Comparison of ENCODE assay signal across 8 cellular contexts in the genomic region with DNA sequence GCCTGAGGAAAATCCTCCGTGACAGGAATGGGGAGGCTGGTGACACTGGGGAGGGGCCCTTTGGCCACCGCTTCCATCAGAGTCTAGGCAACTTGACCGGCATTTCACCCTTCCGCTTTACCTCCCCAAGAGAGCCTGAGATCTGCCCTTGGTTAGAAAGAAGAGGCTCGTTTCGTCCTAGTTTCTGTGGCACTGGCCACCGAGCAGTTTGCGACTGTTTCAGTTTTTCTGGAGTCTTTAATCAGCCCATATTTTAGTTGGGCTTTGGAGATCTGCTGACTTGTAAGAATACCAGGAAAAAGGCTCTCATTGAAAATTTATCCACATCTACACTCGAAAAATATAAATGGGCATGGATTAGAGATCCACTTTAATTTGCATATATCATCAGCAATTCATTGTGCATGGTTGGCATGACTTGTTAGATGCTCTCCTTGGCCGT. TPM values are rescaled to one million over a fixed set of nuclear protein-coding genes. Genes with fewer than 3 reads are reported as not detected.
A peak's percentile ranks its signal among the peaks of the same experiment; 100 is the strongest.
DNase-seq lines count a peak whose midpoint lies in the region; ATAC-seq lines count a peak whose summit lies in the region.

No MANE protein-coding gene starts in this region.

- H3K9ac ChIP-seq in iPS-20b (ENCODE audit: low read depth, low read length), result peak overlapping the region; percentile 56; the same call in 1 of the 2 replicates
- peak overlapping the region; percentile 84 to 87 for H3K9ac ChIP-seq in stomach smooth muscle (ENCODE audit: low read length in 2 of 2)

- H3K27me3 ChIP-seq in iPS-20b (ENCODE audit: insufficient read depth, low read length) (peaks cover 34% of the 10 kb centered on the region), stomach smooth muscle (ENCODE audit: control insufficient read depth in 1 of 2, insufficient read depth in 2 of 2, low read length in 2 of 2) (no peaks in the 10 kb centered on the region)

- intact Hi-C loops in activated T-helper 2 cell treated with anti-CD3 and anti-CD28 coated beads, Interferon-gamma antibody, Interleukin-2, Interleukin-4, amounts not matched to agents 10 μg/mL and 5 μg/mL and 100 μg/mL, durations not matched to agents 14 hours and 24 hours and 36 hours (cut with micrococcal nuclease), result no loop called here

- peak overlapping the region; percentile 73 for H3K4me3 ChIP-seq in iPS-20b (ENCODE audit: low read length)
- peak overlapping the region; percentile 87 to 93 for H3K4me3 ChIP-seq in stomach smooth muscle (ENCODE audit: low read length in 2 of 2)

- no peaks in the 10 kb centered on the region for H3K36me3 ChIP-seq in iPS-20b (ENCODE audit: insufficient read depth, low read depth, low read length)
- H3K36me3 ChIP-seq in stomach smooth muscle (ENCODE audit: control insufficient read depth in 2 of 2, insufficient read depth in 2 of 2, low read length in 2 of 2), result no peaks in the 10 kb centered on the region

- DNase-seq in SHP77 treated with DMSO at 0.1 percent for 48 hours (lab: John Stamatoyannopoulos, UW), result peak; percentile 73
- DNase-seq in SHP77 (lab: John Stamatoyannopoulos, UW), result no peak
- DNase-seq in activated T-helper 2 cell treated with anti-CD3 and anti-CD28 coated beads, Interferon-gamma antibody, Interleukin-2, Interleukin-4, amounts not matched to agents 10 μg/mL and 5 μg/mL and 100 μg/mL, durations not matched to agents 14 hours and 24 hours and 36 hours (ENCODE audit: low spot score), result no peak
- no peak for DNase-seq in stimulated activated CD4-positive, alpha-beta T cell treated with anti-CD3 and anti-CD28 coated beads, Interleukin-2, amount 100 ng/mL, for 48 hours
- DNase-seq in H4 (ENCODE audit: low spot score), result no peak

- H3K4me1 ChIP-seq in iPS-20b (ENCODE audit: insufficient read depth, low read length), result peaks cover 7% of the 10 kb centered on the region
- H3K4me1 ChIP-seq in stomach smooth muscle (ENCODE audit: control insufficient read depth, insufficient read depth, low read length), result no peaks in the 10 kb centered on the region

- no peak overlapping the region for H3K27ac ChIP-seq in iPS-20b (ENCODE audit: low read length)
- H3K27ac ChIP-seq in stomach smooth muscle (ENCODE audit: low read length), result peak overlapping the region; percentile 66

- H3K4me1 Mint-ChIP-seq in activated T-helper 2 cell treated with anti-CD3 and anti-CD28 coated beads, Interferon-gamma antibody, Interleukin-2, Interleukin-4, amounts not matched to agents 10 μg/mL and 5 μg/mL and 100 μg/mL, durations not matched to agents 14 hours and 24 hours and 36 hours (ENCODE audit: low read depth), result peaks cover 9% of the 10 kb centered on the region

- no peaks in the 10 kb centered on the region for H3K36me3 Mint-ChIP-seq in activated T-helper 2 cell treated with anti-CD3 and anti-CD28 coated beads, Interferon-gamma antibody, Interleukin-2, Interleukin-4, amounts not matched to agents 10 μg/mL and 5 μg/mL and 100 μg/mL, durations not matched to agents 14 hours and 24 hours and 36 hours (ENCODE audit: low read depth)

- ATAC-seq in HG03354 (IDR thresholded peaks at IDR 0.05; ENCODE audit: poor library complexity, severe bottlenecking, unreplicated experiment), result peak; percentile 41

- no peak overlapping the region for H3K27ac Mint-ChIP-seq in activated T-helper 2 cell treated with anti-CD3 and anti-CD28 coated beads, Interferon-gamma antibody, Interleukin-2, Interleukin-4, amounts not matched to agents 10 μg/mL and 5 μg/mL and 100 μg/mL, durations not matched to agents 14 hours and 24 hours and 36 hours

- H3K9me3 Mint-ChIP-seq in activated T-helper 2 cell treated with anti-CD3 and anti-CD28 coated beads, Interferon-gamma antibody, Interleukin-2, Interleukin-4, amounts not matched to agents 10 μg/mL and 5 μg/mL and 100 μg/mL, durations not matched to agents 14 hours and 24 hours and 36 hours, result no peaks in the 10 kb centered on the region

- peaks cover 57% of the 10 kb centered on the region for H3K27me3 Mint-ChIP-seq in activated T-helper 2 cell treated with anti-CD3 and anti-CD28 coated beads, Interferon-gamma antibody, Interleukin-2, Interleukin-4, amounts not matched to agents 10 μg/mL and 5 μg/mL and 100 μg/mL, durations not matched to agents 14 hours and 24 hours and 36 hours (ENCODE audit: low read depth)

- peak overlapping the region; percentile 72 for H3K4me3 Mint-ChIP-seq in activated T-helper 2 cell treated with anti-CD3 and anti-CD28 coated beads, Interferon-gamma antibody, Interleukin-2, Interleukin-4, amounts not matched to agents 10 μg/mL and 5 μg/mL and 100 μg/mL, durations not matched to agents 14 hours and 24 hours and 36 hours (ENCODE audit: low read depth)

- H3K9me3 ChIP-seq in iPS-20b (ENCODE audit: insufficient read depth, low read depth, low read length) (no peaks in the 10 kb centered on the region), stomach smooth muscle (ENCODE audit: control insufficient read depth in 2 of 2, low read length in 2 of 2) (no peaks in the 10 kb centered on the region)

RNA-seq across cellular contexts. Expression of gene ANKS1B, which starts 0.4 kb away (rescaled TPM):
- 0.76 and 1.0 TPM in 2 replicates for total RNA-seq in activated T-helper 2 cell treated with anti-CD3 and anti-CD28 coated beads, Interferon-gamma antibody, Interleukin-2, Interleukin-4, amounts not matched to agents 10 μg/mL and 5 μg/mL and 100 μg/mL, durations not matched to agents 14 hours and 24 hours and 36 hours
- 1.8 TPM in 1 of 2 replicates, not detected in the other for total RNA-seq in H4 (2014; rRNA removed; shearing (Covaris generic))
